1 cellular context compared by ENCODE assay signal in genomic region chr10:1311707-1312106, GRCh38.
TF ChIP-seq lines count a peak whose summit lies in the region.

No MANE protein-coding gene starts in this region.

TF ChIP-seq in GM23338, 12 proteins besides CTCF, POLR2A, EP300 and RAD21 (continued from another document):
- TF ChIP-seq, protein P1, sequence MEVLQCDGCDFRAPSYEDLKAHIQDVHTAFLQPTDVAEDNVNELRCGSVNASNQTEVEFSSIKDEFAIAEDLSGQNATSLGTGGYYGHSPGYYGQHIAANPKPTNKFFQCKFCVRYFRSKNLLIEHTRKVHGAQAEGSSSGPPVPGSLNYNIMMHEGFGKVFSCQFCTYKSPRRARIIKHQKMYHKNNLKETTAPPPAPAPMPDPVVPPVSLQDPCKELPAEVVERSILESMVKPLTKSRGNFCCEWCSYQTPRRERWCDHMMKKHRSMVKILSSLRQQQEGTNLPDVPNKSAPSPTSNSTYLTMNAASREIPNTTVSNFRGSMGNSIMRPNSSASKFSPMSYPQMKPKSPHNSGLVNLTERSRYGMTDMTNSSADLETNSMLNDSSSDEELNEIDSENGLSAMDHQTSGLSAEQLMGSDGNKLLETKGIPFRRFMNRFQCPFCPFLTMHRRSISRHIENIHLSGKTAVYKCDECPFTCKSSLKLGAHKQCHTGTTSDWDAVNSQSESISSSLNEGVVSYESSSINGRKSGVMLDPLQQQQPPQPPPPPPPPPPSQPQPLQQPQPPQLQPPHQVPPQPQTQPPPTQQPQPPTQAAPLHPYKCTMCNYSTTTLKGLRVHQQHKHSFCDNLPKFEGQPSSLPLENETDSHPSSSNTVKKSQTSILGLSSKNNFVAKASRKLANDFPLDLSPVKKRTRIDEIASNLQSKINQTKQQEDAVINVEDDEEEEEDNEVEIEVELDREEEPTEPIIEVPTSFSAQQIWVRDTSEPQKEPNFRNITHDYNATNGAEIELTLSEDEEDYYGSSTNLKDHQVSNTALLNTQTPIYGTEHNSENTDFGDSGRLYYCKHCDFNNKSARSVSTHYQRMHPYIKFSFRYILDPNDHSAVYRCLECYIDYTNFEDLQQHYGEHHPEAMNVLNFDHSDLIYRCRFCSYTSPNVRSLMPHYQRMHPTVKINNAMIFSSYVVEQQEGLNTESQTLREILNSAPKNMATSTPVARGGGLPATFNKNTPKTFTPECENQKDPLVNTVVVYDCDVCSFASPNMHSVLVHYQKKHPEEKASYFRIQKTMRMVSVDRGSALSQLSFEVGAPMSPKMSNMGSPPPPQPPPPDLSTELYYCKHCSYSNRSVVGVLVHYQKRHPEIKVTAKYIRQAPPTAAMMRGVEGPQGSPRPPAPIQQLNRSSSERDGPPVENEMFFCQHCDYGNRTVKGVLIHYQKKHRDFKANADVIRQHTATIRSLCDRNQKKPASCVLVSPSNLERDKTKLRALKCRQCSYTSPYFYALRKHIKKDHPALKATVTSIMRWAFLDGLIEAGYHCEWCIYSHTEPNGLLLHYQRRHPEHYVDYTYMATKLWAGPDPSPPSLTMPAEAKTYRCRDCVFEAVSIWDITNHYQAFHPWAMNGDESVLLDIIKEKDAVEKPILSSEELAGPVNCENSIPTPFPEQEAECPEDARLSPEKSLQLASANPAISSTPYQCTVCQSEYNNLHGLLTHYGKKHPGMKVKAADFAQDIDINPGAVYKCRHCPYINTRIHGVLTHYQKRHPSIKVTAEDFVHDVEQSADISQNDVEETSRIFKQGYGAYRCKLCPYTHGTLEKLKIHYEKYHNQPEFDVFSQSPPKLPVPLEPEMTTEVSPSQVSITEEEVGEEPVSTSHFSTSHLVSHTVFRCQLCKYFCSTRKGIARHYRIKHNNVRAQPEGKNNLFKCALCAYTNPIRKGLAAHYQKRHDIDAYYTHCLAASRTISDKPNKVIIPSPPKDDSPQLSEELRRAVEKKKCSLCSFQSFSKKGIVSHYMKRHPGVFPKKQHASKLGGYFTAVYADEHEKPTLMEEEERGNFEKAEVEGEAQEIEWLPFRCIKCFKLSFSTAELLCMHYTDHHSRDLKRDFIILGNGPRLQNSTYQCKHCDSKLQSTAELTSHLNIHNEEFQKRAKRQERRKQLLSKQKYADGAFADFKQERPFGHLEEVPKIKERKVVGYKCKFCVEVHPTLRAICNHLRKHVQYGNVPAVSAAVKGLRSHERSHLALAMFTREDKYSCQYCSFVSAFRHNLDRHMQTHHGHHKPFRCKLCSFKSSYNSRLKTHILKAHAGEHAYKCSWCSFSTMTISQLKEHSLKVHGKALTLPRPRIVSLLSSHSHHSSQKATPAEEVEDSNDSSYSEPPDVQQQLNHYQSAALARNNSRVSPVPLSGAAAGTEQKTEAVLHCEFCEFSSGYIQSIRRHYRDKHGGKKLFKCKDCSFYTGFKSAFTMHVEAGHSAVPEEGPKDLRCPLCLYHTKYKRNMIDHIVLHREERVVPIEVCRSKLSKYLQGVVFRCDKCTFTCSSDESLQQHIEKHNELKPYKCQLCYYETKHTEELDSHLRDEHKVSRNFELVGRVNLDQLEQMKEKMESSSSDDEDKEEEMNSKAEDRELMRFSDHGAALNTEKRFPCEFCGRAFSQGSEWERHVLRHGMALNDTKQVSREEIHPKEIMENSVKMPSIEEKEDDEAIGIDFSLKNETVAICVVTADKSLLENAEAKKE (CRISPR knock-in tag; IDR thresholded peaks at IDR 0.05), result no peak
- TF ChIP-seq NANOG (IDR thresholded peaks at IDR 0.05; ENCODE audit: borderline replicate concordance) (no peak), ETS1 (IDR thresholded peaks at IDR 0.05) (no peak), POLR2AphosphoS5 (IDR thresholded peaks at IDR 0.05; ENCODE audit: low read depth) (no peak)
